1 cellular context compared by ENCODE assay signal in the genomic region with DNA sequence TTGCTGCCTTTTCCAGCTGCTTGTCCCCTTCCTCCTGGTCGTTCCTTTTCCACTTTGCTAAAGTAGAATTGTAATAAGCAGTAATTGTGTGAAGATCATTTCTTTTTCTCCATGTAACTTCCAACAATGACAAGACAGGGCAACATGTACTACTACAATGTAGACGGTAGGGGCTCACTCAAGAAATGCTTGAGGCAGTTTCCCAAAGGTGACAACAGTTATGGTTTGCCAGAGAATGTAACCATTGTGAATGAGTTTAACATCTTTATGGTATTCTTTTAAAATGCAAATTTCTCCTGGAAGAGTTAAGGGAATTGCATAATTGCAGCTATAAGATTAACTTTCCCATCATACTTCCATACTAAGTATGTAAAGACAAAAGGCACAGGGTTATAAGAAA.
TF ChIP-seq lines count a peak whose summit lies in the region.

No MANE protein-coding gene starts in this region.

TF ChIP-seq in SK-N-SH treated with all-trans-retinoic acid at 6 μM for 48 hours, 23 proteins besides CTCF, POLR2A, EP300 and RAD21 (continued from another document):
- TF ChIP-seq PATZ1 (CRISPR knock-in tag; IDR thresholded peaks at IDR 0.05; ENCODE audit: borderline replicate concordance), result no peak
- no peak for TF ChIP-seq ZFP30 (CRISPR knock-in tag; IDR thresholded peaks at IDR 0.05)
- TF ChIP-seq ZC3H10 (CRISPR knock-in tag; IDR thresholded peaks at IDR 0.05), result no peak
- no peak for TF ChIP-seq GLIS3 (CRISPR knock-in tag; IDR thresholded peaks at IDR 0.05)
- TF ChIP-seq CSDC2 (CRISPR knock-in tag; IDR thresholded peaks at IDR 0.05), result no peak
